18 cellular contexts compared by ENCODE assay signal in genomic region chr16:13070268-13070667, GRCh38.
A peak's percentile ranks its signal among the peaks of the same experiment; 100 is the strongest.
DNase-seq lines count a peak whose midpoint lies in the region; ATAC-seq, FAIRE-seq and TF ChIP-seq lines count a peak whose summit lies in the region.
"Had no signal": no experiment of that assay in that cellular context is flagged by ENCODE, and none has a peak within 500 bp of the region (broad histone marks: within the 10 kb centered on the region; RNA-seq: fewer than 3 reads in every experiment).

No MANE protein-coding gene starts in this region.

- no peaks in the 10 kb centered on the region for H4K20me1 ChIP-seq in GM12878 (ENCODE audit: control insufficient read depth, insufficient read depth)

- no peak for ATAC-seq in GM12878
- no peak for ATAC-seq in GM18868 (IDR thresholded peaks at IDR 0.05; ENCODE audit: unreplicated experiment)
- ATAC-seq: activated CD4-positive, CD25-positive, alpha-beta regulatory T cell treated with anti-CD3 and anti-CD28 coated beads, Interleukin-2, amount 50 U/mL, for 24 hours; left cardiac atrium; T-cell had no signal

- no peak overlapping the region for H2AFZ ChIP-seq in GM12878 (ENCODE audit: control insufficient read depth, low read depth, low read length)

- no peak overlapping the region for H3K9ac ChIP-seq in GM12878 (ENCODE audit: control insufficient read depth, insufficient read depth, low read length)
- H3K9ac ChIP-seq in iPS-18a (ENCODE audit: low read length) = peak overlapping the region; percentile 50

- H3K4me3 Mint-ChIP-seq in progenitor cell of endocrine pancreas (ENCODE audit: low read depth) = no peak overlapping the region
- H3K4me3 Mint-ChIP-seq: activated naive CD4-positive, alpha-beta T cell treated with anti-CD3 and anti-CD28 coated beads, Interleukin-2, amount 50 U/mL, for 24 hours; CD14-positive monocyte; T-cell had no signal

- TF ChIP-seq RAD21 in GM12878 (IDR thresholded peaks at IDR 0.05; ENCODE audit: insufficient read depth, low read depth, low read length) = no peak

- H3K4me3 ChIP-seq in GM12878 (no peak overlapping the region), iPS-18a (ENCODE audit: low read length) (peak overlapping the region; percentile 26)
- H3K4me3 ChIP-seq: sigmoid colon, tibial nerve had no signal

- POLR2A ChIA-PET in GM12878 (lab: Charles Lee) = no interaction called here

- TF ChIP-seq EP300 in GM12878 (IDR thresholded peaks at IDR 0.05; ENCODE audit: borderline replicate concordance in 1 of 2, control insufficient read depth in 1 of 2, low read depth in 2 of 2, low read length in 2 of 2) = no peak

- H3K27me3 ChIP-seq in GM12878 (replicated peaks in 1 of 2; ENCODE audit: control insufficient read depth in 2 of 2, insufficient read depth in 2 of 2, low read length in 1 of 2) (no peaks in the 10 kb centered on the region), iPS-18a (ENCODE audit: control insufficient read depth, insufficient read depth, low read length) (no peaks in the 10 kb centered on the region)
- H3K27me3 ChIP-seq: tibial nerve had no signal

- CTCF ChIA-PET in GM12878 (lab: Yijun Ruan, JAX) = no interaction called here

- H3K9me3 ChIP-seq in GM12878 (replicated peaks; ENCODE audit: control insufficient read depth, insufficient read depth, low read length) (no peaks in the 10 kb centered on the region), iPS-18a (ENCODE audit: control insufficient read depth, low read depth, low read length) (no peaks in the 10 kb centered on the region)

- H3K36me3 ChIP-seq in GM12878 (ENCODE audit: control insufficient read depth in 2 of 2, insufficient read depth in 2 of 2, low read length in 1 of 2) (no peaks in the 10 kb centered on the region), iPS-18a (ENCODE audit: control insufficient read depth, low read depth, low read length) (no peaks in the 10 kb centered on the region)
- H3K36me3 ChIP-seq: sigmoid colon, tibial nerve had no signal

- no peak overlapping the region for H3K4me2 ChIP-seq in GM12878 (ENCODE audit: control insufficient read depth, insufficient read depth)

- no peak for TF ChIP-seq POLR2A in GM12878 (IDR thresholded peaks at IDR 0.05; ENCODE audit: low read depth, low read length)

- intact Hi-C loops in GM12878 (cut with micrococcal nuclease; ENCODE audit: unreplicated experiment) = no loop called here
- intact Hi-C loops in posterior vena cava (cut with DNase I) = no loop called here

- RAD21 ChIA-PET in GM12878 (lab: Charles Lee; ENCODE audit: unreplicated experiment) = no interaction called here

- no TSS peak for BruUV-seq in GM12878 (replicated peaks; lab: Mats Ljungman, UMichigan)

- H3K27me3 Mint-ChIP-seq in progenitor cell of endocrine pancreas = no peaks in the 10 kb centered on the region

- no peak overlapping the region for H3K27ac ChIP-seq in GM12878 (ENCODE audit: control insufficient read depth, insufficient read depth)
- H3K27ac ChIP-seq in iPS-18a (ENCODE audit: low read length) = peak overlapping the region; percentile 88
- H3K27ac ChIP-seq: sigmoid colon, tibial nerve had no signal

- no peaks in the 10 kb centered on the region for H3K79me2 ChIP-seq in GM12878 (ENCODE audit: control insufficient read depth, insufficient read depth, low read length)

- TF ChIP-seq CTCF in GM12878 (IDR thresholded peaks at IDR 0.05 in 2 of 3, conservative IDR thresholded peaks at IDR 0.05 in 1 of 3; ENCODE audit: control insufficient read depth in 2 of 3, extremely low read depth in 1 of 3, insufficient read depth in 1 of 3, low read depth in 3 of 3, low read length in 3 of 3) (no peak), progenitor cell of endocrine pancreas (IDR thresholded peaks at IDR 0.05; ENCODE audit: unreplicated experiment) (no peak)

- 7% methylated on average over 9 of the region's 9 CpGs for WGBS in GM12878 (ENCODE audit: insufficient coverage, insufficient replicate concordance, low lambda C conversion rate, missing lambda C conversion rate)

- H3K4me1 Mint-ChIP-seq in progenitor cell of endocrine pancreas (ENCODE audit: low read depth) = peaks cover 6% of the 10 kb centered on the region
- H3K4me1 Mint-ChIP-seq: activated naive CD4-positive, alpha-beta T cell treated with anti-CD3 and anti-CD28 coated beads, Interleukin-2, amount 50 U/mL, for 24 hours; CD14-positive monocyte; T-cell had no signal

- in situ Hi-C loops in GM12878 (cut with MboI) = no loop called here

- no peaks in the 10 kb centered on the region for H3K9me3 Mint-ChIP-seq in progenitor cell of endocrine pancreas (ENCODE audit: low read depth)

- SMC1A ChIA-PET in GM12878 (lab: Charles Lee; ENCODE audit: uncharacterized antibody, unreplicated experiment) = interaction anchor here (1.1 to 1.3 kb wide), 3 partner anchors 9 to 40 kb away, joined by 3 to 9 read pairs (median 4); no protein-coding TSS in a partner anchor

- H3K36me3 Mint-ChIP-seq in progenitor cell of endocrine pancreas (ENCODE audit: insufficient read depth) = no peaks in the 10 kb centered on the region
- H3K36me3 Mint-ChIP-seq: activated naive CD4-positive, alpha-beta T cell treated with anti-CD3 and anti-CD28 coated beads, Interleukin-2, amount 50 U/mL, for 24 hours; CD14-positive monocyte; T-cell had no signal

- no peak for FAIRE-seq in GM12878 (lab: Jason Lieb, UNC)
- FAIRE-seq: frontal cortex had no signal

- DNase-seq in NCI-H1092 treated with DMSO at 0.1 percent for 48 hours (lab: John Stamatoyannopoulos, UW) (peak; percentile 72), GM12878 (ENCODE audit: low read depth, low spot score) (no peak), progenitor cell of endocrine pancreas (ENCODE audit: low spot score, unreplicated experiment) (no peak), HT-29 (ENCODE audit: low spot score) (no peak), posterior vena cava (ENCODE audit: low spot score) (no peak)
- DNase-seq: left cardiac atrium; MM.1S; NCI-H2171; sigmoid colon; stimulated activated CD4-positive, alpha-beta T cell treated with anti-CD3 and anti-CD28 coated beads, Interleukin-4, amount 100 ng/mL, for 1 hour; T-cell had no signal

- H3K27ac Mint-ChIP-seq in progenitor cell of endocrine pancreas = peak overlapping the region; percentile 7
- H3K27ac Mint-ChIP-seq: activated naive CD4-positive, alpha-beta T cell treated with anti-CD3 and anti-CD28 coated beads, Interleukin-2, amount 50 U/mL, for 24 hours; CD14-positive monocyte; T-cell had no signal

- H3K4me1 ChIP-seq in GM12878 (ENCODE audit: control insufficient read depth, insufficient read depth, low read length) = no peaks in the 10 kb centered on the region
- peaks cover 23% of the 10 kb centered on the region for H3K4me1 ChIP-seq in iPS-18a (ENCODE audit: control insufficient read depth, low read depth, low read length)
- H3K4me1 ChIP-seq: sigmoid colon, tibial nerve had no signal

TF ChIP-seq in GM12878, 131 proteins besides CTCF, POLR2A, EP300 and RAD21:
- no peak for TF ChIP-seq STAT1 (conservative IDR thresholded peaks at IDR 0.05)
- 0 out of 2 replicates have a peak, but pooled peaks have one; percentile 38 for TF ChIP-seq BMI1 (IDR thresholded peaks at IDR 0.05; ENCODE audit: borderline replicate concordance)
